In genomic region chr13:48891586-48891985, GRCh38 we compare ENCODE assay signal across 15 cellular contexts.
DNase-seq lines count a peak whose midpoint lies in the region; ATAC-seq and TF ChIP-seq lines count a peak whose summit lies in the region.
"Had no signal": no experiment of that assay in that cellular context is flagged by ENCODE, and none has a peak within 500 bp of the region (broad histone marks: within the 10 kb centered on the region; RNA-seq: fewer than 3 reads in every experiment).

No MANE protein-coding gene starts in this region.

- no peak overlapping the region for H3K14ac ChIP-seq in neuronal stem cell (ENCODE audit: low read length)

- no peak for DNase-seq in activated naive CD8-positive, alpha-beta T cell treated with anti-CD3 and anti-CD28 coated beads for 36 hours
- DNase-seq in SK-MEL-5 (ENCODE audit: low read depth, low spot score) (peak; percentile 75), fibroblast of the aortic adventitia (ENCODE audit: low read depth) (peak; percentile 40), neuronal stem cell (ENCODE audit: low spot score) (no peak), mucosa of descending colon (no peak)
- DNase-seq in activated CD8-positive, alpha-beta memory T cell treated with anti-CD3 and anti-CD28 coated beads, Interleukin-2, amount 50 U/mL, for 48 hours = no peak
- DNase-seq: NCI-H1694 treated with DMSO at 0.1 percent for 48 hours had no signal

- intact Hi-C loops in mucosa of descending colon (cut with DNase I, micrococcal nuclease) = no loop called here

- H4K8ac ChIP-seq in neuronal stem cell (ENCODE audit: low read depth, low read length) = no peak overlapping the region

- no peak for ATAC-seq in mucosa of descending colon
- ATAC-seq: WTC11 had no signal

- H2AFZ ChIP-seq in neuronal stem cell (ENCODE audit: low read length) = no peak overlapping the region

- no peak overlapping the region for H3K4me2 ChIP-seq in neuronal stem cell (ENCODE audit: insufficient read depth, low read length, poor library complexity, severe bottlenecking)

- no peaks in the 10 kb centered on the region for H3K36me3 Mint-ChIP-seq in activated naive CD8-positive, alpha-beta T cell
- no peaks in the 10 kb centered on the region for H3K36me3 Mint-ChIP-seq in activated naive CD8-positive, alpha-beta T cell treated with anti-CD3 and anti-CD28 coated beads for 36 hours
- H3K36me3 Mint-ChIP-seq: stimulated activated memory B cell treated with anti-CD40 and anti-IgM and Interleukin-4, amounts not matched to agents 10 μg/mL and 1 μg/mL and 100 μg/mL, for 72 hours; WTC11 had no signal

- no CpG with 5 or more reads among the region's 3 CpGs for WGBS in neuronal stem cell (ENCODE audit: extremely low coverage in 2 of 2, insufficient read length in 2 of 2, insufficient replicate concordance in 1 of 2), 2 donors

- no peak overlapping the region for H2BK12ac ChIP-seq in neuronal stem cell (ENCODE audit: low read length)

- H3K36me3 ChIP-seq in neuronal stem cell (replicated peaks in 1 of 2; ENCODE audit: control insufficient read depth in 2 of 2, insufficient read depth in 2 of 2, low read length in 2 of 2) (no peaks in the 10 kb centered on the region), mucosa of descending colon (ENCODE audit: low read depth) (no peaks in the 10 kb centered on the region)

- H3K9me3 ChIP-seq in neuronal stem cell (replicated peaks in 1 of 2; ENCODE audit: control insufficient read depth in 2 of 2, insufficient read depth in 1 of 2, low read depth in 1 of 2, low read length in 2 of 2) (no peaks in the 10 kb centered on the region), mucosa of descending colon (no peaks in the 10 kb centered on the region)

- no peak overlapping the region for H3K18ac ChIP-seq in neuronal stem cell (ENCODE audit: low read length)

- no peaks in the 10 kb centered on the region for H3K9me3 Mint-ChIP-seq in activated naive CD8-positive, alpha-beta T cell (ENCODE audit: low read depth)
- peaks cover 4% of the 10 kb centered on the region for H3K9me3 Mint-ChIP-seq in activated naive CD8-positive, alpha-beta T cell treated with anti-CD3 and anti-CD28 coated beads for 36 hours
- H3K9me3 Mint-ChIP-seq: stimulated activated memory B cell treated with anti-CD40 and anti-IgM and Interleukin-4, amounts not matched to agents 10 μg/mL and 1 μg/mL and 100 μg/mL, for 72 hours; WTC11 had no signal

- H3K9ac ChIP-seq in neuronal stem cell (ENCODE audit: low read depth, low read length, poor library complexity) = no peak overlapping the region

- no peak overlapping the region for H2BK15ac ChIP-seq in neuronal stem cell (ENCODE audit: low read length)

- H3K4me3 Mint-ChIP-seq in activated naive CD8-positive, alpha-beta T cell = no peak overlapping the region
- no peak overlapping the region for H3K4me3 Mint-ChIP-seq in activated naive CD8-positive, alpha-beta T cell treated with anti-CD3 and anti-CD28 coated beads for 36 hours
- H3K4me3 Mint-ChIP-seq: B cell; stimulated activated memory B cell treated with anti-CD40 and anti-IgM and Interleukin-4, amounts not matched to agents 10 μg/mL and 1 μg/mL and 100 μg/mL, for 72 hours; WTC11 had no signal

- no peaks in the 10 kb centered on the region for H3K79me1 ChIP-seq in neuronal stem cell (ENCODE audit: low read depth, low read length)

- peak overlapping the region; percentile 91 for H3K27ac Mint-ChIP-seq in activated naive CD8-positive, alpha-beta T cell
- H3K27ac Mint-ChIP-seq in activated naive CD8-positive, alpha-beta T cell treated with anti-CD3 and anti-CD28 coated beads for 36 hours = no peak overlapping the region
- H3K27ac Mint-ChIP-seq: B cell; stimulated activated memory B cell treated with anti-CD40 and anti-IgM and Interleukin-4, amounts not matched to agents 10 μg/mL and 1 μg/mL and 100 μg/mL, for 72 hours; WTC11 had no signal

- no peak overlapping the region for H3K4me3 ChIP-seq in fibroblast of the aortic adventitia (ENCODE audit: low read depth, low read length)
- H3K4me3 ChIP-seq in neuronal stem cell (ENCODE audit: low read length in 2 of 2) = no peak overlapping the region
- H3K4me3 ChIP-seq in mucosa of descending colon = no peak overlapping the region
- H3K4me3 ChIP-seq: GM12878, lung had no signal

- no peak overlapping the region for H2BK120ac ChIP-seq in neuronal stem cell (ENCODE audit: low read depth, low read length)

- no peak overlapping the region for H4K91ac ChIP-seq in neuronal stem cell (ENCODE audit: low read depth, low read length, poor library complexity)

- no peaks in the 10 kb centered on the region for H3K27me3 Mint-ChIP-seq in activated naive CD8-positive, alpha-beta T cell
- peaks cover 7% of the 10 kb centered on the region for H3K27me3 Mint-ChIP-seq in activated naive CD8-positive, alpha-beta T cell treated with anti-CD3 and anti-CD28 coated beads for 36 hours
- H3K27me3 Mint-ChIP-seq: B cell; stimulated activated memory B cell treated with anti-CD40 and anti-IgM and Interleukin-4, amounts not matched to agents 10 μg/mL and 1 μg/mL and 100 μg/mL, for 72 hours had no signal

- peaks cover 29% of the 10 kb centered on the region for H3K4me1 Mint-ChIP-seq in activated naive CD8-positive, alpha-beta T cell (ENCODE audit: low read depth)
- peaks cover 20% of the 10 kb centered on the region for H3K4me1 Mint-ChIP-seq in activated naive CD8-positive, alpha-beta T cell treated with anti-CD3 and anti-CD28 coated beads for 36 hours
- H3K4me1 Mint-ChIP-seq: B cell; stimulated activated memory B cell treated with anti-CD40 and anti-IgM and Interleukin-4, amounts not matched to agents 10 μg/mL and 1 μg/mL and 100 μg/mL, for 72 hours; WTC11 had no signal

- peak overlapping the region; percentile 32 for H3K27ac ChIP-seq in temporal lobe (ENCODE audit: low read depth, low read length)
- H3K27ac ChIP-seq in neuronal stem cell (replicated peaks; ENCODE audit: low read length) = no peak overlapping the region
- H3K27ac ChIP-seq: HL-60 had no signal

- H3K27me3 ChIP-seq in neuronal stem cell (ENCODE audit: control insufficient read depth in 3 of 3, insufficient read depth in 3 of 3, low read depth in 1 of 3, low read length in 3 of 3) = no peaks in the 10 kb centered on the region

- H3K23ac ChIP-seq in neuronal stem cell (ENCODE audit: low read depth, low read length, poor library complexity) = no peak overlapping the region

- H3K4ac ChIP-seq in neuronal stem cell (ENCODE audit: low read length) = no peak overlapping the region

- no peak overlapping the region for H2AK5ac ChIP-seq in neuronal stem cell (ENCODE audit: low read depth, low read length)

- H2BK5ac ChIP-seq in neuronal stem cell (ENCODE audit: low read length) = no peak overlapping the region

- in situ Hi-C loops in SK-MEL-5 (cut with HindIII; ENCODE audit: low pct_unique_long_range_greater_than_20kb, low sequenced_read_pairs) = no loop called here

- no peak for TF ChIP-seq CTCF in fibroblast of the aortic adventitia (IDR thresholded peaks at IDR 0.05; ENCODE audit: insufficient read depth, low read length)
- no peak for TF ChIP-seq CTCF in mucosa of descending colon (IDR thresholded peaks at IDR 0.05)

- no peaks in the 10 kb centered on the region for H3K4me1 ChIP-seq in neuronal stem cell (ENCODE audit: control insufficient read depth in 2 of 2, insufficient read depth in 1 of 2, low read depth in 1 of 2, low read length in 2 of 2)
- no peaks in the 10 kb centered on the region for H3K4me1 ChIP-seq in mucosa of descending colon (ENCODE audit: low read depth)

Comparison
In these comparisons a context has a peak if more than half of its experiments do, and no peak if none do; other contexts are left out.
1. DNase-seq: peak in SK-MEL-5 (single experiment) and fibroblast of the aortic adventitia (single experiment); none in activated naive CD8-positive, alpha-beta T cell treated with anti-CD3 and anti-CD28 coated beads for 36 hours (single experiment), neuronal stem cell (single experiment), mucosa of descending colon (0 of 3) and activated CD8-positive, alpha-beta memory T cell treated with anti-CD3 and anti-CD28 coated beads, Interleukin-2, amount 50 U/mL, for 48 hours (single experiment).